Comparison of ENCODE assay signal across 1 cellular context in the genomic region with DNA sequence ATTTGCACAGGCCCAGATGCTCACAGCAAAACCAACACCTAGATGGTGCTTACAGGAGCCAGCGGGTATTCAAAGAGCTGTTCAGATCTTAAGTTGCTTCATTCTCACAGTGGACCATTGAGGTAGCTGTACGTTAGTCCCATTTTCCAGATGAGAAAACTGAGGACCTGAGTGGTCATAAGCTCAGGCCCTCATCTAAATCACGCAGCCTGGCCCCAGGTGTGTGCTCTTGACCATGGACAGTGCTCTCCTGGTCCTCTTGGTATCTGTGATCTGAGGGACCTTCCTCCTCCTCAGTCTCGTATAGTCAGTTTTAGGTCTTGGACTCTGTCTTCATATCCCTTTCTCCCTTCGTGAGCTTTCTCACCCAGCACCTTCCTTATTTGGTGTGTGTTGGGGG.
A peak's percentile ranks its signal among the peaks of the same experiment; 100 is the strongest.
TF ChIP-seq lines count a peak whose summit lies in the region.

No MANE protein-coding gene starts in this region.

TF ChIP-seq in HepG2, 621 proteins besides CTCF, POLR2A, EP300 and RAD21:
- no peak for TF ChIP-seq SSRP1 (CRISPR knock-in tag; IDR thresholded peaks at IDR 0.05)
- no peak for TF ChIP-seq ZNF232 (CRISPR knock-in tag; IDR thresholded peaks at IDR 0.05; ENCODE audit: borderline replicate concordance)
- peak; percentile 74 for TF ChIP-seq ZNF629 (CRISPR knock-in tag; conservative IDR thresholded peaks at IDR 0.05)
- TF ChIP-seq IRF2 (CRISPR knock-in tag; IDR thresholded peaks at IDR 0.05): no peak
- TF ChIP-seq, protein P1, sequence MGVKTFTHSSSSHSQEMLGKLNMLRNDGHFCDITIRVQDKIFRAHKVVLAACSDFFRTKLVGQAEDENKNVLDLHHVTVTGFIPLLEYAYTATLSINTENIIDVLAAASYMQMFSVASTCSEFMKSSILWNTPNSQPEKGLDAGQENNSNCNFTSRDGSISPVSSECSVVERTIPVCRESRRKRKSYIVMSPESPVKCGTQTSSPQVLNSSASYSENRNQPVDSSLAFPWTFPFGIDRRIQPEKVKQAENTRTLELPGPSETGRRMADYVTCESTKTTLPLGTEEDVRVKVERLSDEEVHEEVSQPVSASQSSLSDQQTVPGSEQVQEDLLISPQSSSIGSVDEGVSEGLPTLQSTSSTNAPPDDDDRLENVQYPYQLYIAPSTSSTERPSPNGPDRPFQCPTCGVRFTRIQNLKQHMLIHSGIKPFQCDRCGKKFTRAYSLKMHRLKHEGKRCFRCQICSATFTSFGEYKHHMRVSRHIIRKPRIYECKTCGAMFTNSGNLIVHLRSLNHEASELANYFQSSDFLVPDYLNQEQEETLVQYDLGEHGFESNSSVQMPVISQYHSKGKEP (CRISPR knock-in tag; IDR thresholded peaks at IDR 0.05): no peak
- no peak for TF ChIP-seq NONO (IDR thresholded peaks at IDR 0.05)
- TF ChIP-seq NONO (CRISPR knock-in tag; conservative IDR thresholded peaks at IDR 0.05): no peak
